In the genomic region with DNA sequence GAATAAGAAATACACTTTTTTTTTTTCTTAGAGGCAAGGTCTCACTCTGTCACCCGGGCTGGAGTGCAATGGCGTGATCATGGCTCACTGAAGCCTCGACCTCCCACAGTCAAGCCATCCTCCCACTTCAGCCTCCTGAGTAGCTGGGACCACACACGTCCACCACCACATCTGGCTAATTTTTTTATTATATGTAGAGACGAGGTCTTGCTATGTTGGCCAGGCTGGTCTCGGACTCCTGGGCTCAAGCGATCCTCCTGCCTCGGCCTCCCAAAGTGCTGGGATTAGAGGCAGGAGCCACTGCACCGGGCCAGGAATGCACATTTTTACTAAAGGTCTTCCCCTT, we compare ENCODE assay signal across 8 cellular contexts. TPM values are rescaled to one million over a fixed set of nuclear protein-coding genes. Genes with fewer than 3 reads are reported as not detected.
A peak's percentile ranks its signal among the peaks of the same experiment; 100 is the strongest.
DNase-seq lines count a peak whose midpoint lies in the region; ATAC-seq, FAIRE-seq and TF ChIP-seq lines count a peak whose summit lies in the region.

No MANE protein-coding gene starts in this region.

- TF ChIP-seq EP300 in HepG2 (IDR thresholded peaks at IDR 0.05; ENCODE audit: low read depth in 2 of 2, low read length in 2 of 2) (no peak), HepG2 (CRISPR knock-in tag; IDR thresholded peaks at IDR 0.05; ENCODE audit: borderline replicate concordance) (no peak), suprapubic skin (IDR thresholded peaks at IDR 0.05) (no peak)

- peaks cover 79% of the 10 kb centered on the region for H3K79me2 ChIP-seq in HepG2 (ENCODE audit: insufficient read depth, low read length)

- H3K36me3 ChIP-seq in HepG2 (replicated peaks in 1 of 2; ENCODE audit: control insufficient read depth in 1 of 2, insufficient read depth in 2 of 2, low read length in 2 of 2) (peaks cover 16 to 39% of the 10 kb centered on the region in 2 experiments), suprapubic skin (peaks cover 42% of the 10 kb centered on the region)

- H3K27ac Mint-ChIP-seq in T-helper 2 cell treated with Interferon-gamma antibody and Interleukin-4, amounts not matched to agents 5 μg/mL and 100 μg/mL, for 36 hours, result peak overlapping the region; percentile 22
- H3K27ac Mint-ChIP-seq in activated naive CD8-positive, alpha-beta T cell treated with anti-CD3 and anti-CD28 coated beads for 36 hours, result peak overlapping the region; percentile 99

- peak overlapping the region; percentile 96 for H3K9ac ChIP-seq in HepG2 (ENCODE audit: insufficient read depth, low read depth, low read length)

- H3K4me3 ChIP-seq in HepG2 (replicated peaks in 1 of 3; ENCODE audit: insufficient read depth in 1 of 3, low read depth in 2 of 3, low read length in 3 of 3) (peak overlapping the region; percentile 80 to 90 (median 89)), suprapubic skin (peak overlapping the region; percentile 76)

- TF ChIP-seq POLR2A in HepG2 (IDR thresholded peaks at IDR 0.05; ENCODE audit: insufficient read depth in 1 of 2, low read depth in 2 of 2, low read length in 2 of 2), result no peak
- TF ChIP-seq POLR2A in suprapubic skin (IDR thresholded peaks at IDR 0.05), result no peak

- H3K9me3 Mint-ChIP-seq in T-helper 2 cell treated with Interferon-gamma antibody and Interleukin-4, amounts not matched to agents 5 μg/mL and 100 μg/mL, for 36 hours, result no peaks in the 10 kb centered on the region
- no peaks in the 10 kb centered on the region for H3K9me3 Mint-ChIP-seq in activated naive CD8-positive, alpha-beta T cell treated with anti-CD3 and anti-CD28 coated beads for 36 hours

- H3K4me3 Mint-ChIP-seq in T-helper 2 cell treated with Interferon-gamma antibody and Interleukin-4, amounts not matched to agents 5 μg/mL and 100 μg/mL, for 36 hours, result peak overlapping the region; percentile 97
- peak overlapping the region; percentile 94 for H3K4me3 Mint-ChIP-seq in activated naive CD8-positive, alpha-beta T cell treated with anti-CD3 and anti-CD28 coated beads for 36 hours

- peaks cover 71% of the 10 kb centered on the region for H3K36me3 Mint-ChIP-seq in T-helper 2 cell treated with Interferon-gamma antibody and Interleukin-4, amounts not matched to agents 5 μg/mL and 100 μg/mL, for 36 hours (ENCODE audit: low read depth)
- peaks cover 74% of the 10 kb centered on the region for H3K36me3 Mint-ChIP-seq in activated naive CD8-positive, alpha-beta T cell treated with anti-CD3 and anti-CD28 coated beads for 36 hours

- H3K4me1 Mint-ChIP-seq in T-helper 2 cell treated with Interferon-gamma antibody and Interleukin-4, amounts not matched to agents 5 μg/mL and 100 μg/mL, for 36 hours (ENCODE audit: low read depth), result peaks cover 54% of the 10 kb centered on the region
- peaks cover 52% of the 10 kb centered on the region for H3K4me1 Mint-ChIP-seq in activated naive CD8-positive, alpha-beta T cell treated with anti-CD3 and anti-CD28 coated beads for 36 hours

- TF ChIP-seq CTCF in HepG2 (CRISPR knock-in tag; IDR thresholded peaks at IDR 0.05) (no peak), suprapubic skin (IDR thresholded peaks at IDR 0.05) (no peak)

- in situ Hi-C loops in HepG2 (cut with HindIII; ENCODE audit: extremely low pct_ligation_motif_present, low pct_unique_long_range_greater_than_20kb), result no loop called here

- POLR2A ChIA-PET in HepG2 (lab: Yijun Ruan, JAX), result interaction anchor here (0.9 to 6.2 kb wide), 16 partner anchors 8 to 286 kb away, joined by 3 to 142 read pairs (median 8); partner anchors contain the start of genes C2orf68, ELMOD3, GGCX and MAT2A

- FAIRE-seq in HepG2 (lab: Jason Lieb, UNC), result no peak

- H2AFZ ChIP-seq in HepG2 (ENCODE audit: low read length), result no peak overlapping the region

- H3K4me2 ChIP-seq in HepG2 (ENCODE audit: low read depth, low read length), result peak overlapping the region; percentile 98

- 0 out of 2 replicates have a peak, but pooled peaks have one; percentile 20 for TF ChIP-seq RAD21 in HepG2 (CRISPR knock-in tag; IDR thresholded peaks at IDR 0.05)

- no peaks in the 10 kb centered on the region for H3K27me3 Mint-ChIP-seq in T-helper 2 cell treated with Interferon-gamma antibody and Interleukin-4, amounts not matched to agents 5 μg/mL and 100 μg/mL, for 36 hours (ENCODE audit: low read depth)
- H3K27me3 Mint-ChIP-seq in activated naive CD8-positive, alpha-beta T cell treated with anti-CD3 and anti-CD28 coated beads for 36 hours, result no peaks in the 10 kb centered on the region

- H3K27me3 ChIP-seq in HepG2 (ENCODE audit: control insufficient read depth in 1 of 2, insufficient read depth in 2 of 2, low read length in 2 of 2) (no peaks in the 10 kb centered on the region; a peak in 1 of 5 replicates), suprapubic skin (no peaks in the 10 kb centered on the region)

- CTCF ChIA-PET in HepG2 (lab: Yijun Ruan, JAX; ENCODE audit: low intra/inter-chr PET ratio, low total read pairs), result no interaction called here

- intact Hi-C loops in HepG2 (cut with micrococcal nuclease; ENCODE audit: unreplicated experiment), result loop anchor here (1.0 to 5.0 kb wide), 5 partner anchors 17 to 227 kb away; partner anchors contain the start of genes ELMOD3 and RETSAT

- BruUV-seq in HepG2 (replicated peaks; lab: Mats Ljungman, UMichigan), result no TSS peak

- H4K20me1 ChIP-seq in HepG2 (ENCODE audit: insufficient read depth, low read length), result peaks cover 23% of the 10 kb centered on the region

- ATAC-seq in HepG2 (peak; percentile 0; the same call in 1 of the 3 replicates), HG02981 (IDR thresholded peaks at IDR 0.05; ENCODE audit: unreplicated experiment) (no peak), GM21529 (IDR thresholded peaks at IDR 0.05; ENCODE audit: unreplicated experiment) (no peak)

- H3K4me1 ChIP-seq in HepG2 (ENCODE audit: insufficient read depth, low read length), result peaks cover 58% of the 10 kb centered on the region
- H3K4me1 ChIP-seq in suprapubic skin, result peaks cover 62% of the 10 kb centered on the region

- H3K9me3 ChIP-seq in HepG2 (ENCODE audit: low read length) (no peaks in the 10 kb centered on the region), suprapubic skin (no peaks in the 10 kb centered on the region)

- DNase-seq in T-helper 2 cell treated with Interferon-gamma antibody and Interleukin-4, amounts not matched to agents 5 μg/mL and 100 μg/mL, for 36 hours (ENCODE audit: low spot score), result no peak
- DNase-seq in T-helper 2 cell, result no peak
- DNase-seq in activated naive CD8-positive, alpha-beta T cell treated with anti-CD3 and anti-CD28 coated beads for 36 hours, result no peak
- DNase-seq in HepG2 (ENCODE audit: low spot score), result no peak
- DNase-seq in suprapubic skin (ENCODE audit: low spot score in 2 of 2), result no peak
- no peak for DNase-seq in OCI-M1 (lab: John Stamatoyannopoulos, UW)

- peak overlapping the region; percentile 95 for H3K27ac ChIP-seq in HepG2 (ENCODE audit: extremely low read length, insufficient read depth, low read length)
- H3K27ac ChIP-seq in suprapubic skin, result no peak overlapping the region

- 3% methylated on average over 9 of the region's 9 CpGs for WGBS in HepG2 (ENCODE audit: low lambda C conversion rate)
- WGBS in suprapubic skin, result 73% methylated on average over 9 of the region's 9 CpGs

RNA-seq across cellular contexts. Expression of gene TGOLN2, which starts 2.4 kb away (rescaled TPM):
- 10 to 100 TPM; 74.9 to 77.2 TPM for total RNA-seq in activated naive CD8-positive, alpha-beta T cell treated with anti-CD3 and anti-CD28 coated beads for 36 hours
- total RNA-seq in HepG2 (2016; rRNA removed; fragmentation: Illumina TruSeq; extraction: Trizol) (62.5 and 99.6 TPM in 2 replicates), suprapubic skin (100 to 1,000 TPM in 1 of 4 donors, 10 to 100 TPM in 3; 62.5 to 118 (median 72.0) TPM)
- 10.8 and 10.9 TPM in 2 replicates for total RNA-seq in HepG2 (2016; cell fraction: cytosol; rRNA removed; fragmentation: Illumina TruSeq; extraction: Trizol; ENCODE audit: low read depth)
- 56.7 and 97.1 TPM in 2 replicates for total RNA-seq in HepG2 (2016; cell fraction: insoluble cytoplasmic fraction; rRNA removed; fragmentation: Illumina TruSeq; extraction: Trizol)
- total RNA-seq in HepG2 (2016; cell fraction: membrane; rRNA removed; fragmentation: Illumina TruSeq; extraction: Trizol), result 20.9 and 22.6 TPM in 2 replicates
- 124 and 151 TPM in 2 replicates for total RNA-seq in HepG2 (2016; cell fraction: nucleus; rRNA removed; fragmentation: Illumina TruSeq; extraction: Trizol)
- polyA plus RNA-seq in HepG2 (2011; rRNA removed), result 143 and 155 TPM in 2 replicates
- 88.2 and 122 TPM in 2 replicates for polyA plus RNA-seq in HepG2 (2011; cell fraction: cytosol; rRNA removed)
- 116 and 157 TPM in 2 replicates for polyA plus RNA-seq in HepG2 (2011; cell fraction: nucleus; rRNA removed)
- 86.0 and 95.7 TPM in 2 replicates for polyA plus RNA-seq in HepG2 (2012)
- polyA plus RNA-seq in HepG2 (2016; cell fraction: cytosol; fragmentation: Illumina TruSeq; extraction: Trizol; ENCODE audit: low read depth), result 4.3 and 4.5 TPM in 2 replicates
- polyA plus RNA-seq in HepG2 (2016; cell fraction: insoluble cytoplasmic fraction; fragmentation: Illumina TruSeq; extraction: Trizol; ENCODE audit: low read depth), result 51.8 and 59.4 TPM in 2 replicates
- 10.0 and 10.7 TPM in 2 replicates for polyA plus RNA-seq in HepG2 (2016; cell fraction: membrane; fragmentation: Illumina TruSeq; extraction: Trizol; ENCODE audit: low read depth)
- polyA plus RNA-seq in HepG2 (2016; cell fraction: nucleus; fragmentation: Illumina TruSeq; extraction: Trizol; ENCODE audit: insufficient read depth, low read depth), result 170 and 178 TPM in 2 replicates
- 35.4 and 110 TPM in 2 replicates for polyA minus RNA-seq in HepG2 (2011; rRNA and poly(A)+ RNA removed; ENCODE audit: low replicate concordance)
- 83.6 and 87.9 TPM in 2 replicates for polyA minus RNA-seq in HepG2 (2011; cell fraction: cytosol; rRNA and poly(A)+ RNA removed)
- polyA minus RNA-seq in HepG2 (2011; cell fraction: nucleus; rRNA and poly(A)+ RNA removed), result 120 and 144 TPM in 2 replicates

RNA-seq across cellular contexts. Expression of gene RETSAT, which starts 28.9 kb away (rescaled TPM):
- total RNA-seq in activated naive CD8-positive, alpha-beta T cell treated with anti-CD3 and anti-CD28 coated beads for 36 hours, result 10 to 100 TPM; 21.5 to 23.3 TPM
- total RNA-seq in HepG2 (2016; rRNA removed; fragmentation: Illumina TruSeq; extraction: Trizol), result 17.2 and 46.7 TPM in 2 replicates
- total RNA-seq in HepG2 (2016; cell fraction: cytosol; rRNA removed; fragmentation: Illumina TruSeq; extraction: Trizol; ENCODE audit: low read depth), result 10.9 and 12.3 TPM in 2 replicates
- total RNA-seq in HepG2 (2016; cell fraction: insoluble cytoplasmic fraction; rRNA removed; fragmentation: Illumina TruSeq; extraction: Trizol), result 18.1 and 44.6 TPM in 2 replicates
- 15.7 and 17.3 TPM in 2 replicates for total RNA-seq in HepG2 (2016; cell fraction: membrane; rRNA removed; fragmentation: Illumina TruSeq; extraction: Trizol)
- 50.8 and 58.5 TPM in 2 replicates for total RNA-seq in HepG2 (2016; cell fraction: nucleus; rRNA removed; fragmentation: Illumina TruSeq; extraction: Trizol)
- 61.0 and 88.0 TPM in 2 replicates for polyA plus RNA-seq in HepG2 (2011; rRNA removed)
- polyA plus RNA-seq in HepG2 (2011; cell fraction: cytosol; rRNA removed), result 45.6 and 61.3 TPM in 2 replicates
- polyA plus RNA-seq in HepG2 (2011; cell fraction: nucleus; rRNA removed), result 145 and 168 TPM in 2 replicates
- 76.9 and 78.5 TPM in 2 replicates for polyA plus RNA-seq in HepG2 (2012)
- 4.6 and 4.8 TPM in 2 replicates for polyA plus RNA-seq in HepG2 (2016; cell fraction: cytosol; fragmentation: Illumina TruSeq; extraction: Trizol; ENCODE audit: low read depth)
- polyA plus RNA-seq in HepG2 (2016; cell fraction: insoluble cytoplasmic fraction; fragmentation: Illumina TruSeq; extraction: Trizol; ENCODE audit: low read depth), result 15.6 and 17.6 TPM in 2 replicates
- 9.2 and 10.8 TPM in 2 replicates for polyA plus RNA-seq in HepG2 (2016; cell fraction: membrane; fragmentation: Illumina TruSeq; extraction: Trizol; ENCODE audit: low read depth)
- 96.7 and 99.7 TPM in 2 replicates for polyA plus RNA-seq in HepG2 (2016; cell fraction: nucleus; fragmentation: Illumina TruSeq; extraction: Trizol; ENCODE audit: insufficient read depth, low read depth)
- polyA minus RNA-seq in HepG2 (2011; rRNA and poly(A)+ RNA removed; ENCODE audit: low replicate concordance), result 163 and 207 TPM in 2 replicates
- polyA minus RNA-seq in HepG2 (2011; cell fraction: cytosol; rRNA and poly(A)+ RNA removed), result 39.9 and 52.7 TPM in 2 replicates
- 60.9 and 82.7 TPM in 2 replicates for polyA minus RNA-seq in HepG2 (2011; cell fraction: nucleus; rRNA and poly(A)+ RNA removed)
- total RNA-seq in suprapubic skin, result 100 to 1,000 TPM in 3 of 4 donors, 10 to 100 TPM in 1; 92.4 to 126 (median 117) TPM

RNA-seq across cellular contexts. Expression of gene ELMOD3, which starts 29.1 kb away (rescaled TPM):
- 10 to 100 TPM in 1 of 2 experiments, 1 to 10 TPM in 1; 9.8 to 11.3 TPM for total RNA-seq in activated naive CD8-positive, alpha-beta T cell treated with anti-CD3 and anti-CD28 coated beads for 36 hours
- total RNA-seq in HepG2 (2016; rRNA removed; fragmentation: Illumina TruSeq; extraction: Trizol), result 10.3 and 13.3 TPM in 2 replicates
- total RNA-seq in HepG2 (2016; cell fraction: cytosol; rRNA removed; fragmentation: Illumina TruSeq; extraction: Trizol; ENCODE audit: low read depth), result 6.9 and 7.5 TPM in 2 replicates
- 10.3 and 15.0 TPM in 2 replicates for total RNA-seq in HepG2 (2016; cell fraction: insoluble cytoplasmic fraction; rRNA removed; fragmentation: Illumina TruSeq; extraction: Trizol)
- 8.8 and 9.5 TPM in 2 replicates for total RNA-seq in HepG2 (2016; cell fraction: membrane; rRNA removed; fragmentation: Illumina TruSeq; extraction: Trizol)
- total RNA-seq in HepG2 (2016; cell fraction: nucleus; rRNA removed; fragmentation: Illumina TruSeq; extraction: Trizol), result 16.6 and 22.7 TPM in 2 replicates
- 19.5 and 21.4 TPM in 2 replicates for polyA plus RNA-seq in HepG2 (2011; rRNA removed)
- 11.0 and 11.1 TPM in 2 replicates for polyA plus RNA-seq in HepG2 (2011; cell fraction: cytosol; rRNA removed)
- 56.3 and 61.9 TPM in 2 replicates for polyA plus RNA-seq in HepG2 (2011; cell fraction: nucleus; rRNA removed)
- 9.6 and 10.3 TPM in 2 replicates for polyA plus RNA-seq in HepG2 (2012)
- 2.4 and 3.2 TPM in 2 replicates for polyA plus RNA-seq in HepG2 (2016; cell fraction: cytosol; fragmentation: Illumina TruSeq; extraction: Trizol; ENCODE audit: low read depth)
- polyA plus RNA-seq in HepG2 (2016; cell fraction: insoluble cytoplasmic fraction; fragmentation: Illumina TruSeq; extraction: Trizol; ENCODE audit: low read depth), result 9.4 TPM in 2 replicates
- polyA plus RNA-seq in HepG2 (2016; cell fraction: membrane; fragmentation: Illumina TruSeq; extraction: Trizol; ENCODE audit: low read depth), result 6.4 and 6.6 TPM in 2 replicates
- 34.9 and 37.5 TPM in 2 replicates for polyA plus RNA-seq in HepG2 (2016; cell fraction: nucleus; fragmentation: Illumina TruSeq; extraction: Trizol; ENCODE audit: insufficient read depth, low read depth)
- 14.8 and 18.1 TPM in 2 replicates for polyA minus RNA-seq in HepG2 (2011; rRNA and poly(A)+ RNA removed; ENCODE audit: low replicate concordance)
- 3.2 and 4.1 TPM in 2 replicates for polyA minus RNA-seq in HepG2 (2011; cell fraction: cytosol; rRNA and poly(A)+ RNA removed)
- polyA minus RNA-seq in HepG2 (2011; cell fraction: nucleus; rRNA and poly(A)+ RNA removed), result 19.1 and 24.5 TPM in 2 replicates
- 10 to 100 TPM; 24.4 to 41.8 (median 30.0) TPM for total RNA-seq in suprapubic skin
